ENCODE assay signal across 10 cellular contexts in the genomic region with DNA sequence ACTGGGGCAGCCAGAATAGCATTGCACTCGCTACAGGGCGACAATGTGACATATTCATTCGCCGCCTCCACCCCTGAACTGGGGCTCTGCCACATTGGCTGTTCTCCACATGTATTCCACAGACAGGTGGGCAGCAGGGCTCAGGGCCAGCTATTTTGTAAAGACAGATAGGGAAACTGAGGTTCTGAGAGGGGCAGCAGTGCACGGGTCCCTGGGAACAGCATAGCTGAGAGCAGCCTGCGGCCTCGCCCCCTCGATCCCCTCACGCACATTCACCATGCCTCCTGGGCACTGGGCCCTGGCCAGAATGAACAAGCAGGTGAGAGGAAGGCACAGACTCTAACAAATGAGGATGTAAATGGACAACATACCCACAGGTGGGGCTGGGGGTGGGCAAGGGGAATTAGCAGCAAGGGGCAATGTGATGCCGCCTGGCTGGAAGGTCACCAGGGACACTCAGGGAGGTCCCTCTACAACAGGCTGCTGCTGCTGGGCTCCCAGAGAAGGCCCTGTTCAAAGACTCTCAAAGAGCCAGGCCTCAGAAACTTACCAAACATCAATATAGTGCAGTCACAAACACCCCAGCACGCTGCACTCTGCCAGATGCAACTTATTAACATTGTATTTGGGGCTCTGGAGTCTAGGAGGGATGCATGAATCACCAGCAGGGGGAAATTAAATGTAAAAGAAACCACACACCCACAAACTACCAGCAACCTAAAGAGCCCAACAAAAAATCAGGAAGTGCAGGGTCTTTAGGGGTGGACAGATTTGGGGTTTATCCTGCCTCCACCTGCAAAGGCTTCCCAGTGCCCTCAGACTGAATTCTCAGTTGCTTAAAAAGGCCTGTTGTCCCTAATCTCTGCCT.
DNase-seq lines count a peak whose midpoint lies in the region; ATAC-seq and TF ChIP-seq lines count a peak whose summit lies in the region.
"Had no signal": no experiment of that assay in that cellular context is flagged by ENCODE, and none has a peak within 500 bp of the region (broad histone marks: within the 10 kb centered on the region; RNA-seq: fewer than 3 reads in every experiment).

No MANE protein-coding gene starts in this region.

- H3K36me3 ChIP-seq in endodermal cell (ENCODE audit: control insufficient read depth, insufficient read depth, low read length), result no peaks in the 10 kb centered on the region
- no peaks in the 10 kb centered on the region for H3K36me3 ChIP-seq in subcutaneous abdominal adipose tissue (ENCODE audit: control insufficient read depth in 5 of 5, insufficient read depth in 5 of 5, low read length in 5 of 5)
- H3K36me3 ChIP-seq: uterus had no signal

- H3K36me3 Mint-ChIP-seq in endodermal cell (ENCODE audit: low read depth), result no peaks in the 10 kb centered on the region

- H3K9me3 ChIP-seq in endodermal cell (ENCODE audit: control insufficient read depth, low read length) (no peaks in the 10 kb centered on the region), subcutaneous abdominal adipose tissue (ENCODE audit: control insufficient read depth in 5 of 5, low read length in 5 of 5) (no peaks in the 10 kb centered on the region)
- H3K9me3 ChIP-seq: uterus had no signal

- H3K4me3 ChIP-seq in endodermal cell (ENCODE audit: low read length) (no peak overlapping the region), subcutaneous abdominal adipose tissue (ENCODE audit: low read depth in 1 of 5, low read length in 5 of 5) (no peak overlapping the region)
- H3K4me3 ChIP-seq: uterus had no signal

- DNase-seq in activated effector memory CD4-positive, alpha-beta T cell treated with anti-CD3 and anti-CD28 coated beads, Interleukin-2, amount 50 U/mL, for 16 hours, result peak; percentile 58
- DNase-seq in activated effector memory CD4-positive, alpha-beta T cell treated with Interleukin-2 at 50 U/mL for 16 hours, result no peak
- DNase-seq in RPMI7951 (ENCODE audit: low read depth) (peak; percentile 58), endodermal cell (no peak), LoVo (ENCODE audit: low spot score) (no peak), SW480 (ENCODE audit: low spot score) (no peak)
- DNase-seq: erythroblast, uterus had no signal

- no peaks in the 10 kb centered on the region for H3K9me3 Mint-ChIP-seq in endodermal cell

- 91 to 94% methylated on average over 6 to 11 of the region's 11 CpGs for WGBS in endodermal cell (ENCODE audit: insufficient coverage in 1 of 2, insufficient read length in 1 of 2), 2 experiments

- no peak for ATAC-seq in GM19324 (IDR thresholded peaks at IDR 0.05; ENCODE audit: low FRiP score, unreplicated experiment)

- no peak overlapping the region for H3K9ac ChIP-seq in endodermal cell (ENCODE audit: extremely low read depth, low read length, poor library complexity, severe bottlenecking)
- H3K9ac ChIP-seq in subcutaneous abdominal adipose tissue (ENCODE audit: low read length in 5 of 5), result peak overlapping the region in 1 of 5 donors; percentile 28

- peaks cover 11% of the 10 kb centered on the region for H3K4me1 Mint-ChIP-seq in endodermal cell

- H3K27me3 ChIP-seq in endodermal cell (ENCODE audit: control insufficient read depth, insufficient read depth, low read length, poor library complexity, severe bottlenecking), result no peaks in the 10 kb centered on the region
- H3K27me3 ChIP-seq in subcutaneous abdominal adipose tissue (ENCODE audit: control insufficient read depth in 5 of 5, insufficient read depth in 4 of 5, low read length in 5 of 5), result peaks cover 0 to 13% (median 0%) of the 10 kb centered on the region in 5 donors
- H3K27me3 ChIP-seq: uterus had no signal

- H3K4me3 Mint-ChIP-seq in endodermal cell, result no peak overlapping the region

- no peaks in the 10 kb centered on the region for H3K4me1 ChIP-seq in endodermal cell (ENCODE audit: control insufficient read depth, insufficient read depth, low read length)
- peaks cover 11 to 53% (median 41%) of the 10 kb centered on the region in 5 donors for H3K4me1 ChIP-seq in subcutaneous abdominal adipose tissue (ENCODE audit: control insufficient read depth in 5 of 5, insufficient read depth in 5 of 5, low read length in 5 of 5)

- TF ChIP-seq CTCF in endodermal cell (conservative IDR thresholded peaks at IDR 0.05), result peak; percentile 13

- H3K27ac Mint-ChIP-seq in endodermal cell, result no peak overlapping the region

- H3K27ac ChIP-seq in endodermal cell (ENCODE audit: low read depth, low read length), result no peak overlapping the region
- peak overlapping the region; percentile 63 for H3K27ac ChIP-seq in subcutaneous abdominal adipose tissue (ENCODE audit: low read depth, low read length)

- H3K27me3 Mint-ChIP-seq in endodermal cell (ENCODE audit: insufficient read depth), result peaks cover 6% of the 10 kb centered on the region

Comparison
In these comparisons a context has a peak if more than half of its experiments do, and no peak if none do; other contexts are left out.
1. DNase-seq: peak in activated effector memory CD4-positive, alpha-beta T cell treated with anti-CD3 and anti-CD28 coated beads, Interleukin-2, amount 50 U/mL, for 16 hours (single experiment) and RPMI7951 (single experiment); none in activated effector memory CD4-positive, alpha-beta T cell treated with Interleukin-2 at 50 U/mL for 16 hours (single experiment), endodermal cell (single experiment), LoVo (single experiment) and SW480 (single experiment).